ENCODE assay signal across 28 cellular contexts in the genomic region with DNA sequence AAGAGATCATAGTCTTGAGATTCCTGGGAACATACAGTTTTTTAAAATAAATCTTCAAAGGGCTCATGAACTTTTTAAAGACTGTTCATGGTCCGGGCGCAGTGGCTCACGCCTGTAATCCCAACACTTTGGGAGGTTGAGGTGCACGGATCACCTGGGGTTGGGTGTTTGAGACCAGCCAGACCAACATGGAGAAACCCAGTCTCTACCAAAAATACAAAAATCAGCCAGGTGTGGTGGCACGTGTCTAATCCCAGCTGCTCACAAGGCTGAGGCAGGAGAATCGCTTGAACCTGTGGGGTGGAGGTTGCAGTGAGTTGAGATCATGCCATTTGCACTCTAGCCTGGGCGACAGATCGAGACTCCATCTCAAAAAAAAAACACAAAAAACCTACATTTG.
"Had no signal": no experiment of that assay in that cellular context is flagged by ENCODE, and none has a peak within 500 bp of the region (broad histone marks: within the 10 kb centered on the region; RNA-seq: fewer than 3 reads in every experiment).

No MANE protein-coding gene starts in this region.

- H3K4me3 ChIP-seq: coronary artery, dorsolateral prefrontal cortex, esophagus muscularis mucosa, gastroesophageal sphincter had no signal

- H3K27ac ChIP-seq: brain microvascular endothelial cell, coronary artery, dorsolateral prefrontal cortex, esophagus muscularis mucosa, foreskin keratinocyte, gastroesophageal sphincter had no signal

- DNase-seq: activated CD4-positive, alpha-beta T cell treated with anti-CD3 and anti-CD28 coated beads for 36 hours; activated CD4-positive, alpha-beta T cell treated with anti-CD3 and anti-CD28 coated beads, Interleukin-2, amount 10 ng/mL, durations not matched to agents 7 days and 5 days; activated CD4-positive, alpha-beta T cell treated with anti-CD3 and anti-CD28 coated beads, Interleukin-2, amount 50 U/mL, for 4 hours; activated CD4-positive, CD25-positive, alpha-beta regulatory T cell; activated CD4-positive, CD25-positive, alpha-beta regulatory T cell treated with anti-CD3 and anti-CD28 coated beads, Interleukin-2, amount 50 U/mL, for 72 hours; activated CD8-positive, alpha-beta memory T cell treated with anti-CD3 and anti-CD28 coated beads for 24 hours; activated CD8-positive, alpha-beta T cell treated with anti-CD3 and anti-CD28 coated beads for 36 hours; activated gamma-delta T cell treated with Interleukin-2 at 50 U/mL for 16 hours; activated naive CD4-positive, alpha-beta T cell treated with anti-CD3 and anti-CD28 coated beads, Interleukin-2, amount 50 U/mL, for 16 hours; activated naive CD4-positive, alpha-beta T cell treated with Interleukin-2 at 50 U/mL for 16 hours; activated T-cell treated with anti-CD3 and anti-CD28 coated beads, Interleukin-2, amount 50 U/mL, for 72 hours; amniotic stem cell; anterior cingulate cortex; brain microvascular endothelial cell; dorsolateral prefrontal cortex; effector memory CD4-positive, alpha-beta T cell; erythroblast; foreskin keratinocyte; T-helper 1 cell; T-helper 17 cell; T1000 had no signal

- H3K9me3 ChIP-seq: esophagus muscularis mucosa, gastroesophageal sphincter had no signal

- H3K4me1 ChIP-seq: gastroesophageal sphincter had no signal

- ATAC-seq: activated CD4-positive, alpha-beta T cell treated with anti-CD3 and anti-CD28 coated beads for 36 hours; activated CD8-positive, alpha-beta T cell treated with anti-CD3 and anti-CD28 coated beads for 36 hours; activated T-cell treated with anti-CD3 and anti-CD28 coated beads, Interleukin-2, amount 50 U/mL, for 72 hours; foreskin keratinocyte; gastroesophageal sphincter; T-helper 17 cell had no signal

- H3K27ac Mint-ChIP-seq: activated CD4-positive, alpha-beta T cell treated with anti-CD3 and anti-CD28 coated beads for 36 hours; activated CD4-positive, alpha-beta T cell treated with anti-CD3 and anti-CD28 coated beads, Interleukin-2, amount 10 ng/mL, durations not matched to agents 7 days and 5 days; activated naive CD8-positive, alpha-beta T cell; dendritic cell treated with granulocyte-macrophage colony-stimulating factor and Interleukin-4, amounts not matched to agents 40 ng/mL and 50 ng/mL, for 4 days; T-helper 17 cell; T-helper 2 cell treated with Interferon-gamma antibody and Interleukin-4, amounts not matched to agents 5 μg/mL and 100 μg/mL, for 36 hours had no signal

- H3K27me3 Mint-ChIP-seq: activated CD4-positive, alpha-beta T cell treated with anti-CD3 and anti-CD28 coated beads for 36 hours; activated CD4-positive, alpha-beta T cell treated with anti-CD3 and anti-CD28 coated beads, Interleukin-2, amount 10 ng/mL, durations not matched to agents 7 days and 5 days; activated CD8-positive, alpha-beta T cell treated with anti-CD3 and anti-CD28 coated beads for 36 hours; activated naive CD8-positive, alpha-beta T cell; central memory CD8-positive, alpha-beta T cell; dendritic cell treated with granulocyte-macrophage colony-stimulating factor and Interleukin-4, amounts not matched to agents 40 ng/mL and 50 ng/mL, for 4 days; T-helper 17 cell had no signal

- H3K27me3 ChIP-seq: brain microvascular endothelial cell, dorsolateral prefrontal cortex, esophagus muscularis mucosa, foreskin keratinocyte, gastroesophageal sphincter had no signal

- H3K4me3 Mint-ChIP-seq: activated CD4-positive, alpha-beta T cell treated with anti-CD3 and anti-CD28 coated beads for 36 hours; activated CD4-positive, alpha-beta T cell treated with anti-CD3 and anti-CD28 coated beads, Interleukin-2, amount 10 ng/mL, durations not matched to agents 7 days and 5 days; activated CD8-positive, alpha-beta T cell treated with anti-CD3 and anti-CD28 coated beads for 36 hours; activated naive CD8-positive, alpha-beta T cell; activated T-cell treated with anti-CD3 and anti-CD28 coated beads, Interleukin-2, amount 50 U/mL, for 72 hours; central memory CD8-positive, alpha-beta T cell; dendritic cell treated with granulocyte-macrophage colony-stimulating factor and Interleukin-4, amounts not matched to agents 40 ng/mL and 50 ng/mL, for 4 days; T-helper 17 cell; T-helper 2 cell treated with Interferon-gamma antibody and Interleukin-4, amounts not matched to agents 5 μg/mL and 100 μg/mL, for 36 hours had no signal

- H3K9me3 Mint-ChIP-seq: activated CD4-positive, alpha-beta T cell treated with anti-CD3 and anti-CD28 coated beads, Interleukin-2, amount 10 ng/mL, durations not matched to agents 7 days and 5 days; activated CD8-positive, alpha-beta T cell treated with anti-CD3 and anti-CD28 coated beads for 36 hours; activated T-cell treated with anti-CD3 and anti-CD28 coated beads, Interleukin-2, amount 50 U/mL, for 72 hours; central memory CD8-positive, alpha-beta T cell; dendritic cell treated with granulocyte-macrophage colony-stimulating factor and Interleukin-4, amounts not matched to agents 40 ng/mL and 50 ng/mL, for 4 days; T-helper 2 cell treated with Interferon-gamma antibody and Interleukin-4, amounts not matched to agents 5 μg/mL and 100 μg/mL, for 36 hours had no signal
